ENCODE assay signal across 9 cellular contexts in the genomic region with DNA sequence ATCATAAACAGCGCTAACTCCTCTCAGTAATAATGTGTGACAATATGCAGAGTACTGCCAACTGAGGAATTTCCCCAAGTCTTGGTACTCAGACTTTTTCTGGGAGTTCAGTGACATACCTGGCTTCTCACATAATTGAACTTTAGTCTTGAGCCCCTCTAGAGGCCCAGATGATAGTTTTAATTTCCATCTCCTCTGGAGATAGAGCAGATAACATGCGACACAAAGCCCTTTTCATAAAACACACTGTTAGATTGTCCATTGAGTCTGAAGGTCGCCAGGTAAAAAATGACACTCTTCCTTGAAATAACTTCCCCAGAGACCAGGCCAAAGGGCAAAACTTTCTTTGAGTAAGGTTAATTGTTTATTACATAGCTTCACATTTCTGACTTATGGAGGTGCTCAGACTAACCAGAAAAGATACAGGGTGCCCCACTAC.
"Had no signal": no experiment of that assay in that cellular context is flagged by ENCODE, and none has a peak within 500 bp of the region (broad histone marks: within the 10 kb centered on the region; RNA-seq: fewer than 3 reads in every experiment).

No MANE protein-coding gene starts in this region.

- H3K4me1 ChIP-seq: HAP-1 had no signal

- DNase-seq: GM23248, GOT3, H7, HFFc6, IMR-90 had no signal

- H2AFZ ChIP-seq: GM23248 had no signal

- H3K36me3 ChIP-seq: HAP-1 had no signal

- H3K9me3 ChIP-seq: HAP-1 had no signal

- ATAC-seq: HCT116, K562 had no signal

- H3K4me3 ChIP-seq: GM23248, HAP-1, K562 had no signal

- H3K27ac ChIP-seq: GM23248, HL-60 had no signal
